Comparison of ENCODE assay signal across 10 cellular contexts in genomic region chr2:169715379-169716228, GRCh38. TPM values are rescaled to one million over a fixed set of nuclear protein-coding genes. Genes with fewer than 3 reads are reported as not detected.
DNase-seq lines count a peak whose midpoint lies in the region; ATAC-seq, FAIRE-seq and TF ChIP-seq lines count a peak whose summit lies in the region.
"Had no signal": no experiment of that assay in that cellular context is flagged by ENCODE, and none has a peak within 500 bp of the region (broad histone marks: within the 10 kb centered on the region; RNA-seq: fewer than 3 reads in every experiment).

No MANE protein-coding gene starts in this region.

- no peak for FAIRE-seq in astrocyte (lab: Jason Lieb, UNC)
- FAIRE-seq: A549, GM18507 had no signal

- H3K4me3 ChIP-seq in astrocyte (ENCODE audit: insufficient read depth, low read depth, low read length): no peak overlapping the region
- peak overlapping the region; percentile 2 to 13 for H3K4me3 ChIP-seq in tibial artery
- H3K4me3 ChIP-seq: A549 had no signal

- peak overlapping the region; percentile 39 for H3K4me2 ChIP-seq in astrocyte (ENCODE audit: low read length)
- H3K4me2 ChIP-seq: A549 had no signal

- H3K36me3 Mint-ChIP-seq in astrocyte (ENCODE audit: low read depth, unreplicated experiment) (peaks cover 2% of the 10 kb centered on the region), nephron progenitor cell (ENCODE audit: low read depth) (peaks cover 20% of the 10 kb centered on the region)

- H3K9ac ChIP-seq in astrocyte (ENCODE audit: low read length): no peak overlapping the region

- H3K27me3 Mint-ChIP-seq in astrocyte (ENCODE audit: low read depth, unreplicated experiment) (no peaks in the 10 kb centered on the region), nephron progenitor cell (ENCODE audit: low read depth, poor library complexity) (no peaks in the 10 kb centered on the region)

- ATAC-seq in left lobe of liver (peak; percentile 86), GM18520 (IDR thresholded peaks at IDR 0.05; ENCODE audit: unreplicated experiment) (no peak)

- DNase-seq in NCI-H146 (lab: John Stamatoyannopoulos, UW) (peak; percentile 10), NCI-H146 treated with DMSO at 0.1 percent for 48 hours (lab: John Stamatoyannopoulos, UW; ENCODE audit: unreplicated experiment) (no peak), astrocyte (ENCODE audit: low read depth) (no peak), left lobe of liver (ENCODE audit: low spot score) (peak; percentile 80), tibial artery (no peak), nephron progenitor cell (no peak)
- DNase-seq in activated naive CD4-positive, alpha-beta T cell (lab: John Stamatoyannopoulos, UW): no peak

- H3K4me3 Mint-ChIP-seq in astrocyte (ENCODE audit: unreplicated experiment) (no peak overlapping the region), nephron progenitor cell (no peak overlapping the region)

- intact Hi-C loops in tibial artery (cut with DNase I; ENCODE audit: low total_unique reads): no loop called here

- H4K20me1 ChIP-seq in astrocyte (ENCODE audit: insufficient read depth, low read length): no peaks in the 10 kb centered on the region

- no peaks in the 10 kb centered on the region for H3K79me2 ChIP-seq in astrocyte (ENCODE audit: insufficient read depth, low read length)

- no peak for TF ChIP-seq CTCF in astrocyte (IDR thresholded peaks at IDR 0.05; ENCODE audit: insufficient read depth, low read depth, low read length)
- TF ChIP-seq CTCF in tibial artery (IDR thresholded peaks at IDR 0.05): no peak
- no peak for TF ChIP-seq CTCF in nephron progenitor cell (IDR thresholded peaks at IDR 0.05)

- H3K27me3 ChIP-seq in astrocyte (ENCODE audit: insufficient read depth, low read length) (no peaks in the 10 kb centered on the region), tibial artery (no peaks in the 10 kb centered on the region)

- H3K27ac Mint-ChIP-seq in astrocyte (ENCODE audit: unreplicated experiment) (no peak overlapping the region), nephron progenitor cell (no peak overlapping the region)

- H3K4me1 Mint-ChIP-seq in astrocyte (ENCODE audit: low read depth, unreplicated experiment) (peaks cover 4% of the 10 kb centered on the region), nephron progenitor cell (peaks cover 20% of the 10 kb centered on the region)

- H3K36me3 ChIP-seq in astrocyte (ENCODE audit: insufficient read depth, low read length) (no peaks in the 10 kb centered on the region), tibial artery (no peaks in the 10 kb centered on the region)

- H3K27ac ChIP-seq in astrocyte (ENCODE audit: low read depth, low read length) (no peak overlapping the region), tibial artery (no peak overlapping the region)

- H3K9me3 ChIP-seq in astrocyte (ENCODE audit: insufficient read depth, low read depth, low read length): no peaks in the 10 kb centered on the region
- no peaks in the 10 kb centered on the region for H3K9me3 ChIP-seq in tibial artery
- H3K9me3 ChIP-seq: A549 had no signal

- H2AFZ ChIP-seq in astrocyte (ENCODE audit: low read depth, low read length): no peak overlapping the region

- peaks cover 2% of the 10 kb centered on the region for H3K9me3 Mint-ChIP-seq in astrocyte (ENCODE audit: unreplicated experiment)
- H3K9me3 Mint-ChIP-seq in nephron progenitor cell: peaks cover 13% of the 10 kb centered on the region

- H3K4me1 ChIP-seq in astrocyte (ENCODE audit: insufficient read depth, low read length) (no peaks in the 10 kb centered on the region), tibial artery (peaks cover 0 to 13% (median 3%) of the 10 kb centered on the region in 4 donors)

RNA-seq across cellular contexts. Expression of gene KLHL23, which starts 18.0 kb away (rescaled TPM):
- total RNA-seq in astrocyte (3.3 and 5.9 TPM in 2 replicates), left lobe of liver (6.5 TPM)

RNA-seq across cellular contexts. Expression of gene PHOSPHO2, which starts 21.3 kb away (rescaled TPM):
- total RNA-seq in astrocyte (1.9 and 3.0 TPM in 2 replicates), left lobe of liver (2.1 TPM)

RNA-seq across cellular contexts. Expression of gene CFAP210, which starts 21.4 kb away (rescaled TPM):
- total RNA-seq in astrocyte (0.20 TPM in 1 of 2 replicates, not detected in the other), left lobe of liver (not detected)

Comparison
In these comparisons a context has a peak if more than half of its experiments do, and no peak if none do; other contexts are left out.
1. DNase-seq: peak in NCI-H146 (single experiment) and left lobe of liver (single experiment); none in NCI-H146 treated with DMSO at 0.1 percent for 48 hours (single experiment), astrocyte (single experiment), tibial artery (0 of 2), nephron progenitor cell (single experiment) and activated naive CD4-positive, alpha-beta T cell (0 of 4).